In genomic region chr14:68563256-68564131, GRCh38 we compare ENCODE assay signal across 1 cellular context.
TF ChIP-seq lines count a peak whose summit lies in the region.

No MANE protein-coding gene starts in this region.

TF ChIP-seq in H1, 55 proteins besides CTCF, POLR2A, EP300 and RAD21 (continued from another document):
- TF ChIP-seq CHD7 (IDR thresholded peaks at IDR 0.05; ENCODE audit: insufficient replicate concordance, low read length) (no peak), SP4 (IDR thresholded peaks at IDR 0.05; ENCODE audit: low read length) (no peak), USF2 (IDR thresholded peaks at IDR 0.05; ENCODE audit: low read length) (no peak), SP2 (IDR thresholded peaks at IDR 0.05; ENCODE audit: low read length) (no peak), KDM1A (IDR thresholded peaks at IDR 0.05; ENCODE audit: borderline replicate concordance, low read length) (no peak), CHD1 (IDR thresholded peaks at IDR 0.05; ENCODE audit: low read depth, low read length) (no peak)
